9 cellular contexts compared by ENCODE assay signal in the genomic region with DNA sequence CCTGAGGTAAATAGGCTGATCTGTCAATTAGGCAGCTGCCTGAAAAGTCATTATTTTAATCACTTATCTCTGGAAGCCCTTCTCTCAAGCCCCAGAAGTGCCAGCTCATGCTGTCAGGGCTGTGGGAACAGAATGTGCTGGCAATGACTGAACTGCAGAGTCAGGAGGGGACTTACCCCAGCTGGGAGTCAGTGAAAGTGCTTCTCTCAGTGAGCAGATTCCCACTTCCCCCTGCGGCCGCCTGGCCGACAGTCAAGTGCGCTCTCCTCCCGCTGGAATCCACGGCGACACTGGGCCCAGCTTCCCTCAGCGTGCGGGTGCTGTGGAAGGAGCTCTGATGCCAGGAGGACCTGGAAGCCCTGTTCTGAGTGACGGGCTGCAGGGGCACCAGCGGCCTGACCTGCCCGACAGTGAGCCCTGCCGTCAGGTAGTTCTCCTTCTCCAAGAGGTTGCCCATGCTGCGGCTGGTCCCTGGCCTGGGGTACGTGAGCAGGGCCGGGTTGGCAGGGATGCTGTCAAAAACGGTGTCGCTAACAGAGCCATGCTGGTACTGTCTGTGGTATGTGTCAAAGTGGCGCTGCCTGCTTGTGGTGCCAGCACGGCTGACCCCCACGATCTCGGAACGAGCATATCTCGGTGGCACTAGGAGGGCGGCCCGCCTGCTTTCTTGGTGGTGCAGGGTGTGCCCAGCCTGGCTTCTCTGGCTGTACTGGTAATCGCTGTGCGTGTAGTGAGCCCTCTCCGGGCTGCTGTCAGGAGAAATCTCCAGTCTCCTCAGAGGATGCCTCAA. TPM values are rescaled to one million over a fixed set of nuclear protein-coding genes. Genes with fewer than 3 reads are reported as not detected.
DNase-seq lines count a peak whose midpoint lies in the region; ATAC-seq and TF ChIP-seq lines count a peak whose summit lies in the region.
"Had no signal": no experiment of that assay in that cellular context is flagged by ENCODE, and none has a peak within 500 bp of the region (broad histone marks: within the 10 kb centered on the region; RNA-seq: fewer than 3 reads in every experiment).

No MANE protein-coding gene starts in this region.

- H3K4me1 ChIP-seq in lower lobe of right lung (no peaks in the 10 kb centered on the region), PC-9 (replicated peaks; ENCODE audit: insufficient read depth) (peaks cover 6% of the 10 kb centered on the region; the same call in 1 of the 2 replicates)

- H3K4me2 ChIP-seq in PC-9 = no peak overlapping the region

- H3K4me3 ChIP-seq in AG10803 (ENCODE audit: low read length) (no peak overlapping the region), lower lobe of right lung (no peak overlapping the region), PC-9 (no peak overlapping the region)

- ATAC-seq in lower lobe of right lung (peak; percentile 59 to 62), GM21381 (IDR thresholded peaks at IDR 0.05; ENCODE audit: unreplicated experiment) (no peak)
- ATAC-seq: stimulated activated memory B cell treated with anti-CD40 and anti-IgM and Interleukin-4, amounts not matched to agents 10 μg/mL and 1 μg/mL and 100 μg/mL, for 72 hours had no signal

- TF ChIP-seq CTCF in AG10803 (conservative IDR thresholded peaks at IDR 0.05; ENCODE audit: low read length) (no peak), lower lobe of right lung (IDR thresholded peaks at IDR 0.05) (no peak), PC-9 (conservative IDR thresholded peaks at IDR 0.05) (no peak)

- H3K36me3 ChIP-seq in lower lobe of right lung = no peaks in the 10 kb centered on the region
- H3K36me3 ChIP-seq in PC-9 (ENCODE audit: low read depth) = peaks cover 6% of the 10 kb centered on the region; the same call in 1 of the 2 replicates

- H3K27me3 ChIP-seq in lower lobe of right lung (ENCODE audit: low read depth) (no peaks in the 10 kb centered on the region), PC-9 (ENCODE audit: insufficient read depth, low read depth) (no peaks in the 10 kb centered on the region)

- no peaks in the 10 kb centered on the region for H3K9me2 ChIP-seq in PC-9 (ENCODE audit: insufficient read depth)

- POLR2A ChIA-PET in PC-9 (lab: Charles Lee; ENCODE audit: unreplicated experiment) = no interaction called here

- H3K9me3 ChIP-seq in lower lobe of right lung (no peaks in the 10 kb centered on the region), PC-9 (ENCODE audit: insufficient read depth, low read depth) (peaks cover 3% of the 10 kb centered on the region; the same call in 1 of the 2 replicates)

- DNase-seq in AG10803 (ENCODE audit: low read depth) = peak; percentile 5
- DNase-seq in NCI-H1105 treated with DMSO at 0.1 percent for 48 hours (lab: John Stamatoyannopoulos, UW) = peak; percentile 80
- peak; percentile 42 to 90 for DNase-seq in cerebellar nuclear complex (lab: John Stamatoyannopoulos, UW)
- DNase-seq in lower lobe of right lung = no peak
- DNase-seq in PC-9 = no peak
- DNase-seq in NCI-H2227 treated with DMSO at 0.1 percent for 48 hours (lab: John Stamatoyannopoulos, UW) = no peak
- no peak for DNase-seq in ecto neural progenitor cell (ENCODE audit: low spot score)

- CTCF ChIA-PET in PC-9 (lab: Charles Lee) = no interaction called here

- no TSS peak for BruUV-seq in PC-9 (replicated peaks; lab: Mats Ljungman, UMichigan)

- no peaks in the 10 kb centered on the region; the same call in 1 of the 2 replicates for H3K79me2 ChIP-seq in PC-9 (ENCODE audit: low read depth)

- no peak overlapping the region for H3K27ac ChIP-seq in lower lobe of right lung
- H3K27ac ChIP-seq in PC-9 = no peak overlapping the region

- no peaks in the 10 kb centered on the region for H4K20me1 ChIP-seq in PC-9 (ENCODE audit: insufficient read depth)

- no peaks in the 10 kb centered on the region; the same call in 1 of the 2 replicates for H3F3A ChIP-seq in PC-9 (ENCODE audit: insufficient read depth, low read depth)

- H2AFZ ChIP-seq in PC-9 = no peak overlapping the region

- intact Hi-C loops in lower lobe of right lung (cut with DNase I) (no loop called here), PC-9 (cut with micrococcal nuclease; ENCODE audit: unreplicated experiment) (no loop called here)

RNA-seq across cellular contexts. Expression of gene PKP2, which starts 18.7 kb away (rescaled TPM):
- total RNA-seq in lower lobe of right lung (3.0 TPM), PC-9 (2021) (88.1 and 88.7 TPM in 2 replicates)

Comparison
In these comparisons a context has a peak if more than half of its experiments do, and no peak if none do; other contexts are left out.
1. DNase-seq: peak in AG10803 (single experiment), NCI-H1105 treated with DMSO at 0.1 percent for 48 hours (single experiment) and cerebellar nuclear complex (2 of 2); none in lower lobe of right lung (single experiment), PC-9 (0 of 2), NCI-H2227 treated with DMSO at 0.1 percent for 48 hours (single experiment) and ecto neural progenitor cell (single experiment).
2. RNA of gene PKP2, which starts 18.7 kb away (total RNA-seq): 88.1 to 88.7 TPM in PC-9; 3.0 TPM in lower lobe of right lung (single experiment); every median in the first group is over 10 times any median in the second.